In the genomic region with DNA sequence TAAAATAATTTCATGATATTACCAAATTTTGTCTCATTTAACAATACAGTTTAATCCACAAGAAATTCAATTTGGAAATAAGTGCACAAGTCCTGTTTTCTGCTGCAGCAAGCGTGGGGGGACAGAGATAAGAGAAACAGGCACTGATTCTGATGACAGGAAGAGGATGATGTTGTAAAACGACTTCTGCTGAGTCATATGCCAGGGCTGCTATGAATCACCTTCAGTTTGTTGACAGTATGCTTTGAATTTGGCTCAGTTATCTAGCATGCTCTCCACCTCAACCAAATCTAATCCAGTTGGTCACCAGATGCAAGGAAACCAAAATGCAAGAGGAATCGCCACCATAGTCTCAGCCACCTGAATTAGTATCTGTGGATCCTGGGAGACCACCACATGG, we compare ENCODE assay signal across 9 cellular contexts.
DNase-seq lines count a peak whose midpoint lies in the region; ATAC-seq and TF ChIP-seq lines count a peak whose summit lies in the region.
"Had no signal": no experiment of that assay in that cellular context is flagged by ENCODE, and none has a peak within 500 bp of the region (broad histone marks: within the 10 kb centered on the region; RNA-seq: fewer than 3 reads in every experiment).

No MANE protein-coding gene starts in this region.

- H3K9me3 Mint-ChIP-seq in activated CD8-positive, alpha-beta memory T cell treated with anti-CD3 and anti-CD28 coated beads, Interleukin-2, amount 10 ng/mL, durations not matched to agents 7 days and 5 days (ENCODE audit: low read depth), result peaks cover 15% of the 10 kb centered on the region
- H3K9me3 Mint-ChIP-seq in natural killer cell, result peaks cover 14 to 18% of the 10 kb centered on the region in 2 donors

- no peaks in the 10 kb centered on the region for H3K27me3 Mint-ChIP-seq in activated CD8-positive, alpha-beta memory T cell treated with anti-CD3 and anti-CD28 coated beads, Interleukin-2, amount 10 ng/mL, durations not matched to agents 7 days and 5 days
- no peaks in the 10 kb centered on the region for H3K27me3 Mint-ChIP-seq in natural killer cell (ENCODE audit: low read depth in 2 of 2)

- ATAC-seq in activated CD8-positive, alpha-beta memory T cell treated with anti-CD3 and anti-CD28 coated beads, Interleukin-2, amount 10 ng/mL, durations not matched to agents 7 days and 5 days, result peak; percentile 30
- ATAC-seq in natural killer cell, result no peak
- ATAC-seq in left colon, result no peak

- DNase-seq in activated CD8-positive, alpha-beta memory T cell treated with anti-CD3 and anti-CD28 coated beads, Interleukin-2, amount 10 ng/mL, durations not matched to agents 7 days and 5 days, result no peak
- no peak for DNase-seq in activated CD8-positive, alpha-beta memory T cell treated with anti-CD3 and anti-CD28 coated beads for 24 hours
- DNase-seq in OCI-M1 (lab: John Stamatoyannopoulos, UW), result peak; percentile 87
- peak; percentile 86 for DNase-seq in fibroblast of the aortic adventitia (ENCODE audit: low read depth)
- peak; percentile 27 for DNase-seq in superior temporal gyrus (ENCODE audit: extremely low spot score)
- no peak for DNase-seq in natural killer cell
- no peak for DNase-seq in colonic mucosa
- no peak for DNase-seq in left colon
- DNase-seq: CD4-positive, alpha-beta memory T cell had no signal

- no peaks in the 10 kb centered on the region for H3K27me3 ChIP-seq in colonic mucosa

- H3K27ac Mint-ChIP-seq in activated CD8-positive, alpha-beta memory T cell treated with anti-CD3 and anti-CD28 coated beads, Interleukin-2, amount 10 ng/mL, durations not matched to agents 7 days and 5 days, result no peak overlapping the region
- H3K27ac Mint-ChIP-seq in natural killer cell, result no peak overlapping the region
- H3K27ac Mint-ChIP-seq: CD4-positive, alpha-beta memory T cell had no signal

- no peaks in the 10 kb centered on the region for H3K36me3 ChIP-seq in colonic mucosa

- TF ChIP-seq CTCF in fibroblast of the aortic adventitia (IDR thresholded peaks at IDR 0.05; ENCODE audit: insufficient read depth, low read length), result no peak
- no peak for TF ChIP-seq CTCF in natural killer cell (IDR thresholded peaks at IDR 0.05)
- no peak for TF ChIP-seq CTCF in colonic mucosa (IDR thresholded peaks at IDR 0.05)

- H3K9ac ChIP-seq in colonic mucosa (ENCODE audit: low read depth in 2 of 2, low read length in 2 of 2), result no peak overlapping the region

- H3K4me3 ChIP-seq in fibroblast of the aortic adventitia (ENCODE audit: low read depth, low read length) (no peak overlapping the region), colonic mucosa (no peak overlapping the region)

- no peak overlapping the region for H3K27ac ChIP-seq in colonic mucosa

- intact Hi-C loops in natural killer cell (cut with micrococcal nuclease) (no loop called here), colonic mucosa (cut with DNase I) (no loop called here), left colon (cut with DNase I, micrococcal nuclease) (no loop called here)

- H3K4me3 Mint-ChIP-seq in activated CD8-positive, alpha-beta memory T cell treated with anti-CD3 and anti-CD28 coated beads, Interleukin-2, amount 10 ng/mL, durations not matched to agents 7 days and 5 days, result no peak overlapping the region
- no peak overlapping the region for H3K4me3 Mint-ChIP-seq in natural killer cell
- H3K4me3 Mint-ChIP-seq: CD4-positive, alpha-beta memory T cell had no signal

- no peaks in the 10 kb centered on the region for H3K4me1 Mint-ChIP-seq in activated CD8-positive, alpha-beta memory T cell treated with anti-CD3 and anti-CD28 coated beads, Interleukin-2, amount 10 ng/mL, durations not matched to agents 7 days and 5 days
- H3K4me1 Mint-ChIP-seq in natural killer cell, result no peaks in the 10 kb centered on the region
- H3K4me1 Mint-ChIP-seq: CD4-positive, alpha-beta memory T cell had no signal

- CTCF ChIA-PET in activated CD8-positive, alpha-beta memory T cell treated with anti-CD3 and anti-CD28 coated beads, Interleukin-2, amount 10 ng/mL, durations not matched to agents 7 days and 5 days (lab: Charles Lee), result no interaction called here

- H3K4me1 ChIP-seq in colonic mucosa, result no peaks in the 10 kb centered on the region

- no peaks in the 10 kb centered on the region for H3K9me3 ChIP-seq in colonic mucosa

- H3K36me3 Mint-ChIP-seq in activated CD8-positive, alpha-beta memory T cell treated with anti-CD3 and anti-CD28 coated beads, Interleukin-2, amount 10 ng/mL, durations not matched to agents 7 days and 5 days, result no peaks in the 10 kb centered on the region
- H3K36me3 Mint-ChIP-seq in natural killer cell, result peaks cover 14% of the 10 kb centered on the region
- H3K36me3 Mint-ChIP-seq: CD4-positive, alpha-beta memory T cell had no signal

Comparison
In these comparisons a context has a peak if more than half of its experiments do, and no peak if none do; other contexts are left out.
1. DNase-seq: peak in OCI-M1 (single experiment), fibroblast of the aortic adventitia (single experiment) and superior temporal gyrus (single experiment); none in activated CD8-positive, alpha-beta memory T cell treated with anti-CD3 and anti-CD28 coated beads, Interleukin-2, amount 10 ng/mL, durations not matched to agents 7 days and 5 days (single experiment), activated CD8-positive, alpha-beta memory T cell treated with anti-CD3 and anti-CD28 coated beads for 24 hours (single experiment), natural killer cell (single experiment), colonic mucosa (single experiment) and left colon (0 of 2).